Comparison of ENCODE assay signal across 1 cellular context in genomic region chr1:6601049-6601864, GRCh38.
TF ChIP-seq lines count a peak whose summit lies in the region.

No MANE protein-coding gene starts in this region.

TF ChIP-seq in HepG2, 621 proteins besides CTCF, POLR2A, EP300 and RAD21 (continued from another document and continues in another):
- TF ChIP-seq ZNF142 (CRISPR knock-in tag; IDR thresholded peaks at IDR 0.05) (no peak), HOXA7 (CRISPR knock-in tag; IDR thresholded peaks at IDR 0.05) (no peak), TBX2 (CRISPR knock-in tag; IDR thresholded peaks at IDR 0.05; ENCODE audit: borderline replicate concordance) (peak; percentile 41; the same call in 1 of the 2 replicates), HNF4A (CRISPR knock-in tag; IDR thresholded peaks at IDR 0.05) (no peak), ETS1 (CRISPR knock-in tag; IDR thresholded peaks at IDR 0.05) (no peak), RARA (CRISPR knock-in tag; IDR thresholded peaks at IDR 0.05) (no peak; the same call in 1 of the 2 replicates), THAP8 (CRISPR knock-in tag; IDR thresholded peaks at IDR 0.05; ENCODE audit: borderline replicate concordance) (no peak), JUNB (CRISPR knock-in tag; IDR thresholded peaks at IDR 0.05; ENCODE audit: borderline replicate concordance) (no peak), SIN3B (IDR thresholded peaks at IDR 0.05; ENCODE audit: low read length) (no peak), MTERF4 (CRISPR knock-in tag; IDR thresholded peaks at IDR 0.05) (peak; percentile 61; the same call in 1 of the 2 replicates), RBAK (CRISPR knock-in tag; IDR thresholded peaks at IDR 0.05) (no peak), ZNF546 (CRISPR knock-in tag; conservative IDR thresholded peaks at IDR 0.05) (no peak), ZFP36L1 (CRISPR knock-in tag; IDR thresholded peaks at IDR 0.05) (no peak), ZNF660 (CRISPR knock-in tag; IDR thresholded peaks at IDR 0.05; ENCODE audit: borderline replicate concordance, low read depth) (no peak), BCLAF1 (IDR thresholded peaks at IDR 0.05) (no peak), RELA (CRISPR knock-in tag; IDR thresholded peaks at IDR 0.05) (no peak), ELF4 (CRISPR knock-in tag; IDR thresholded peaks at IDR 0.05; ENCODE audit: borderline replicate concordance) (no peak; the same call in 1 of the 2 replicates), ZNF414 (CRISPR knock-in tag; IDR thresholded peaks at IDR 0.05) (no peak), DNMT3B (CRISPR knock-in tag; conservative IDR thresholded peaks at IDR 0.05) (no peak), ZNF740 (CRISPR knock-in tag; IDR thresholded peaks at IDR 0.05) (no peak), FOXP1 (IDR thresholded peaks at IDR 0.05) (no peak), FOXP1 (CRISPR knock-in tag; IDR thresholded peaks at IDR 0.05) (peak; percentile 71), SIX4 (CRISPR knock-in tag; IDR thresholded peaks at IDR 0.05) (no peak), PRMT3 (CRISPR knock-in tag; IDR thresholded peaks at IDR 0.05; ENCODE audit: borderline replicate concordance, low read depth) (no peak), KAT2B (IDR thresholded peaks at IDR 0.05; ENCODE audit: borderline replicate concordance, low read depth, low read length) (no peak), CREBL2 (CRISPR knock-in tag; IDR thresholded peaks at IDR 0.05; ENCODE audit: borderline replicate concordance) (no peak), FOXA3 (CRISPR knock-in tag; IDR thresholded peaks at IDR 0.05) (peak; percentile 74), MEIS1 (CRISPR knock-in tag; IDR thresholded peaks at IDR 0.05; ENCODE audit: borderline replicate concordance) (no peak), KLF16 (CRISPR knock-in tag; IDR thresholded peaks at IDR 0.05) (no peak), TEAD3 (CRISPR knock-in tag; optimal IDR thresholded peaks at IDR 0.05; ENCODE audit: borderline replicate concordance) (no peak), ZNF672 (CRISPR knock-in tag; IDR thresholded peaks at IDR 0.05) (no peak), RNF219 (CRISPR knock-in tag; IDR thresholded peaks at IDR 0.05) (no peak), ZFX (CRISPR knock-in tag; IDR thresholded peaks at IDR 0.05; ENCODE audit: low read depth) (no peak), PLSCR1 (CRISPR knock-in tag; IDR thresholded peaks at IDR 0.05; ENCODE audit: borderline replicate concordance) (no peak), HNRNPL (IDR thresholded peaks at IDR 0.05; ENCODE audit: low read depth, low read length) (peak; percentile 91), SNRNP70 (IDR thresholded peaks at IDR 0.05; ENCODE audit: low read depth, low read length) (no peak), NFE2L1 (CRISPR knock-in tag; IDR thresholded peaks at IDR 0.05; ENCODE audit: borderline replicate concordance) (peak; percentile 84; the same call in 1 of the 2 replicates), PAXIP1 (CRISPR knock-in tag; conservative IDR thresholded peaks at IDR 0.05) (no peak; the same call in 1 of the 2 replicates), THAP11 (CRISPR knock-in tag; IDR thresholded peaks at IDR 0.05) (peak; percentile 37; the same call in 1 of the 2 replicates), ZNF343 (CRISPR knock-in tag; IDR thresholded peaks at IDR 0.05) (no peak)
